25 cellular contexts compared by ENCODE assay signal in genomic region chr12:54975272-54975671, GRCh38. TPM values are rescaled to one million over a fixed set of nuclear protein-coding genes. Genes with fewer than 3 reads are reported as not detected.
A peak's percentile ranks its signal among the peaks of the same experiment; 100 is the strongest.
DNase-seq lines count a peak whose midpoint lies in the region; ATAC-seq and TF ChIP-seq lines count a peak whose summit lies in the region.
"Had no signal": no experiment of that assay in that cellular context is flagged by ENCODE, and none has a peak within 500 bp of the region (broad histone marks: within the 10 kb centered on the region; RNA-seq: fewer than 3 reads in every experiment).

No MANE protein-coding gene starts in this region.

- H3K27me3 ChIP-seq in dorsolateral prefrontal cortex = no peaks in the 10 kb centered on the region
- H3K27me3 ChIP-seq: ascending aorta, esophagus muscularis mucosa, neutrophil, transverse colon had no signal

- H3K27ac Mint-ChIP-seq in activated T-cell treated with anti-CD3 and anti-CD28 coated beads, Interleukin-2, amount 50 U/mL, for 24 hours = peak overlapping the region; percentile 70
- H3K27ac Mint-ChIP-seq in T-helper 17 cell = peak overlapping the region; percentile 100
- H3K27ac Mint-ChIP-seq in stimulated activated naive CD8-positive, alpha-beta T cell treated with anti-CD3 and anti-CD28 coated beads, Interleukin-15, amount 100 ng/mL, for 72 hours = peak overlapping the region; percentile 38 to 87
- H3K27ac Mint-ChIP-seq in immature natural killer cell = peak overlapping the region in 2 of 6 donors; percentile 32 to 56
- H3K27ac Mint-ChIP-seq: stimulated activated memory B cell treated with anti-CD40 and anti-IgM and Interleukin-4, amounts not matched to agents 10 μg/mL and 1 μg/mL and 100 μg/mL, for 72 hours had no signal

- TF ChIP-seq CTCF in dorsolateral prefrontal cortex (IDR thresholded peaks at IDR 0.05 in 54 of 56, conservative IDR thresholded peaks at IDR 0.05 in 2 of 56; ENCODE audit: low read depth in 1 of 56, partially characterized antibody in 56 of 56) = peak in 30 of 56 donors; percentile 11 to 56 (median 32)

- H3K27me3 Mint-ChIP-seq in activated T-cell treated with anti-CD3 and anti-CD28 coated beads, Interleukin-2, amount 50 U/mL, for 24 hours = no peaks in the 10 kb centered on the region
- H3K27me3 Mint-ChIP-seq in T-helper 17 cell (no peaks in the 10 kb centered on the region), immature natural killer cell (ENCODE audit: low read depth in 3 of 3) (peaks cover 0 to 1% (median 0%) of the 10 kb centered on the region in 3 donors)
- H3K27me3 Mint-ChIP-seq in stimulated activated naive CD8-positive, alpha-beta T cell treated with anti-CD3 and anti-CD28 coated beads, Interleukin-15, amount 100 ng/mL, for 72 hours = no peaks in the 10 kb centered on the region
- H3K27me3 Mint-ChIP-seq: stimulated activated memory B cell treated with anti-CD40 and anti-IgM and Interleukin-4, amounts not matched to agents 10 μg/mL and 1 μg/mL and 100 μg/mL, for 72 hours had no signal

- H3K4me1 Mint-ChIP-seq in activated T-cell treated with anti-CD3 and anti-CD28 coated beads, Interleukin-2, amount 50 U/mL, for 24 hours (ENCODE audit: low read depth) = peaks cover 96% of the 10 kb centered on the region
- peaks cover 81% of the 10 kb centered on the region for H3K4me1 Mint-ChIP-seq in T-helper 17 cell
- H3K4me1 Mint-ChIP-seq in stimulated activated naive CD8-positive, alpha-beta T cell treated with anti-CD3 and anti-CD28 coated beads, Interleukin-15, amount 100 ng/mL, for 72 hours = peaks cover 98% of the 10 kb centered on the region
- peaks cover 46 to 67% of the 10 kb centered on the region in 2 donors for H3K4me1 Mint-ChIP-seq in immature natural killer cell

- H3K27ac ChIP-seq in dorsolateral prefrontal cortex = peak overlapping the region in 57 of 59 donors; percentile 12 to 88 (median 74)
- H3K27ac ChIP-seq: A549, ascending aorta, esophagus muscularis mucosa, GM23248, KMS-11, neutrophil, psoas muscle, transverse colon had no signal

- H3K9me3 ChIP-seq in T-helper 17 cell (ENCODE audit: control insufficient read depth, low read length, poor library complexity, severe bottlenecking) = no peaks in the 10 kb centered on the region
- H3K9me3 ChIP-seq: A549, ascending aorta, esophagus muscularis mucosa, neutrophil, psoas muscle, transverse colon had no signal

- peaks cover 98% of the 10 kb centered on the region for H3K36me3 Mint-ChIP-seq in activated T-cell treated with anti-CD3 and anti-CD28 coated beads, Interleukin-2, amount 50 U/mL, for 24 hours (ENCODE audit: low read depth)
- H3K36me3 Mint-ChIP-seq in T-helper 17 cell (ENCODE audit: low read depth) (peaks cover 24% of the 10 kb centered on the region), immature natural killer cell (peaks cover 20 to 71% (median 33%) of the 10 kb centered on the region in 3 donors)

- H3K4me3 Mint-ChIP-seq in activated T-cell treated with anti-CD3 and anti-CD28 coated beads, Interleukin-2, amount 50 U/mL, for 24 hours = peak overlapping the region; percentile 24
- H3K4me3 Mint-ChIP-seq in T-helper 17 cell = peak overlapping the region; percentile 68
- H3K4me3 Mint-ChIP-seq in stimulated activated naive CD8-positive, alpha-beta T cell treated with anti-CD3 and anti-CD28 coated beads, Interleukin-15, amount 100 ng/mL, for 72 hours = peak overlapping the region; percentile 5 to 13
- no peak overlapping the region for H3K4me3 Mint-ChIP-seq in immature natural killer cell
- H3K4me3 Mint-ChIP-seq: stimulated activated memory B cell treated with anti-CD40 and anti-IgM and Interleukin-4, amounts not matched to agents 10 μg/mL and 1 μg/mL and 100 μg/mL, for 72 hours had no signal

- no peak for DNase-seq in activated T-cell treated with anti-CD3 and anti-CD28 coated beads, Interleukin-2, amount 50 U/mL, for 24 hours
- no peak for DNase-seq in activated T-cell treated with anti-CD3 and anti-CD28 coated beads, Interleukin-2, amount 50 U/mL, for 1 hour
- DNase-seq in T-helper 17 cell = no peak
- DNase-seq in dorsolateral prefrontal cortex = no peak
- DNase-seq in stimulated activated naive CD8-positive, alpha-beta T cell treated with anti-CD3 and anti-CD28 coated beads, Interleukin-15, amount 100 ng/mL, for 72 hours = no peak
- no peak for DNase-seq in NCI-H2196 treated with DMSO at 0.1 percent for 48 hours (lab: John Stamatoyannopoulos, UW; ENCODE audit: unreplicated experiment)
- DNase-seq in immature natural killer cell = no peak
- DNase-seq: activated naive CD4-positive, alpha-beta T cell treated with Interleukin-2 at 50 U/mL for 16 hours; EL; GM23248; NCI-H187; NCI-H82; psoas muscle; transverse colon had no signal

- ATAC-seq in T-helper 17 cell (no peak), HG03342 (IDR thresholded peaks at IDR 0.05; ENCODE audit: unreplicated experiment) (no peak)
- no peak for ATAC-seq in stimulated activated naive CD8-positive, alpha-beta T cell treated with anti-CD3 and anti-CD28 coated beads, Interleukin-15, amount 100 ng/mL, for 72 hours
- ATAC-seq: A549; psoas muscle; stimulated activated memory B cell treated with anti-CD40 and anti-IgM and Interleukin-4, amounts not matched to agents 10 μg/mL and 1 μg/mL and 100 μg/mL, for 72 hours had no signal

- H3K4me3 ChIP-seq in dorsolateral prefrontal cortex = no peak overlapping the region
- H3K4me3 ChIP-seq: A549, ascending aorta, esophagus muscularis mucosa, GM23248, psoas muscle, transverse colon had no signal

- H3K9me3 Mint-ChIP-seq in activated T-cell treated with anti-CD3 and anti-CD28 coated beads, Interleukin-2, amount 50 U/mL, for 24 hours = no peaks in the 10 kb centered on the region
- H3K9me3 Mint-ChIP-seq in stimulated activated naive CD8-positive, alpha-beta T cell treated with anti-CD3 and anti-CD28 coated beads, Interleukin-15, amount 100 ng/mL, for 72 hours = no peaks in the 10 kb centered on the region
- H3K9me3 Mint-ChIP-seq in immature natural killer cell = no peaks in the 10 kb centered on the region
- H3K9me3 Mint-ChIP-seq: stimulated activated memory B cell treated with anti-CD40 and anti-IgM and Interleukin-4, amounts not matched to agents 10 μg/mL and 1 μg/mL and 100 μg/mL, for 72 hours had no signal

- intact Hi-C loops in dorsolateral prefrontal cortex (cut with DNase I) = no loop called here

RNA-seq across cellular contexts. Expression of gene TESPA1, which starts 9.3 kb away (rescaled TPM):
- total RNA-seq in T-helper 17 cell = 100 to 1,000 TPM; 121 to 160 TPM
- 100 to 1,000 TPM in 98 of 120 experiments, 10 to 100 TPM in 22; 34.4 to 265 (median 138) TPM for total RNA-seq in dorsolateral prefrontal cortex
- polyA plus RNA-seq in immature natural killer cell = 10 to 100 TPM; 29.5 to 65.7 (median 33.1) TPM
- total RNA-seq: ascending aorta, frontal cortex, GM23248 had no signal
- polyA plus RNA-seq: A549, BJ, GM23248 had no signal

RNA-seq across cellular contexts. Expression of gene NEUROD4, which starts 44.5 kb away (rescaled TPM):
- total RNA-seq in T-helper 17 cell = not detected
- under 1 TPM in 11 of 120 experiments, not detected in 109; 0.10 to 0.18 (median 0.13) TPM for total RNA-seq in dorsolateral prefrontal cortex
- polyA plus RNA-seq in immature natural killer cell = not detected
- total RNA-seq: ascending aorta, esophagus muscularis mucosa, GM23248, lower leg skin, psoas muscle, skeletal muscle tissue, transverse colon had no signal
- polyA plus RNA-seq: A549, BJ, psoas muscle had no signal

Comparison
In these comparisons a context has a peak if more than half of its experiments do, and no peak if none do; other contexts are left out.
1. H3K4me3 Mint-ChIP-seq: peak in activated T-cell treated with anti-CD3 and anti-CD28 coated beads, Interleukin-2, amount 50 U/mL, for 24 hours (single experiment), T-helper 17 cell (single experiment) and stimulated activated naive CD8-positive, alpha-beta T cell treated with anti-CD3 and anti-CD28 coated beads, Interleukin-15, amount 100 ng/mL, for 72 hours (2 of 2); none in immature natural killer cell (0 of 5).